8 cellular contexts compared by ENCODE assay signal in genomic region chr15:76330281-76330680, GRCh38. TPM values are rescaled to one million over a fixed set of nuclear protein-coding genes. Genes with fewer than 3 reads are reported as not detected.
DNase-seq lines count a peak whose midpoint lies in the region; ATAC-seq and TF ChIP-seq lines count a peak whose summit lies in the region.

No MANE protein-coding gene starts in this region.

- no peak for TF ChIP-seq POLR2A in tibial nerve (IDR thresholded peaks at IDR 0.05)

- no peaks in the 10 kb centered on the region for H3K9me3 Mint-ChIP-seq in activated naive CD4-positive, alpha-beta T cell treated with anti-CD3 and anti-CD28 coated beads for 36 hours
- no peaks in the 10 kb centered on the region for H3K9me3 Mint-ChIP-seq in activated T-helper 2 cell treated with anti-CD3 and anti-CD28 coated beads, Interferon-gamma antibody, Interleukin-2, Interleukin-4, amounts not matched to agents 10 μg/mL and 5 μg/mL and 100 μg/mL, durations not matched to agents 14 hours and 24 hours and 36 hours

- H3K27me3 ChIP-seq in HAP-1 (ENCODE audit: low read depth) (no peaks in the 10 kb centered on the region; the same call in 1 of the 2 replicates), tibial nerve (peaks cover 5 to 79% of the 10 kb centered on the region in 2 donors)

- H3K4me3 ChIP-seq in HAP-1 (no peak overlapping the region), tibial nerve (no peak overlapping the region)

- no peak overlapping the region for H3K27ac Mint-ChIP-seq in activated naive CD4-positive, alpha-beta T cell treated with anti-CD3 and anti-CD28 coated beads for 36 hours
- no peak overlapping the region for H3K27ac Mint-ChIP-seq in activated T-helper 2 cell treated with anti-CD3 and anti-CD28 coated beads, Interferon-gamma antibody, Interleukin-2, Interleukin-4, amounts not matched to agents 10 μg/mL and 5 μg/mL and 100 μg/mL, durations not matched to agents 14 hours and 24 hours and 36 hours

- intact Hi-C loops in left ventricle myocardium superior (cut with micrococcal nuclease), result no loop called here
- intact Hi-C loops in activated naive CD4-positive, alpha-beta T cell treated with anti-CD3 and anti-CD28 coated beads for 36 hours (cut with micrococcal nuclease), result loop anchor here (2.0 to 10.0 kb wide), 2 partner anchors 139 to 535 kb away; no protein-coding TSS in a partner anchor
- intact Hi-C loops in activated T-helper 2 cell treated with anti-CD3 and anti-CD28 coated beads, Interferon-gamma antibody, Interleukin-2, Interleukin-4, amounts not matched to agents 10 μg/mL and 5 μg/mL and 100 μg/mL, durations not matched to agents 14 hours and 24 hours and 36 hours (cut with micrococcal nuclease), result loop anchor here (5.0 kb wide), 1 partner anchor 138 kb away; no protein-coding TSS in a partner anchor

- 54 to 60% methylated on average over 4 of the region's 4 CpGs for WGBS in tibial nerve, 2 donors

- peak; percentile 67 for DNase-seq in ACHN
- DNase-seq in HAP-1 (ENCODE audit: low spot score in 2 of 2), result peak; percentile 78 to 85
- DNase-seq in SW 1271 (lab: John Stamatoyannopoulos, UW), result peak; percentile 29 to 57
- DNase-seq in left ventricle myocardium superior, result peak; percentile 43
- peak in 1 of 2 donors; percentile 55 for DNase-seq in tibial nerve (ENCODE audit: low spot score in 2 of 2)
- DNase-seq in activated naive CD4-positive, alpha-beta T cell treated with anti-CD3 and anti-CD28 coated beads for 36 hours, result no peak
- no peak for DNase-seq in activated T-helper 2 cell treated with anti-CD3 and anti-CD28 coated beads, Interferon-gamma antibody, Interleukin-2, Interleukin-4, amounts not matched to agents 10 μg/mL and 5 μg/mL and 100 μg/mL, durations not matched to agents 14 hours and 24 hours and 36 hours (ENCODE audit: low spot score)
- DNase-seq in activated naive CD4-positive, alpha-beta T cell (lab: John Stamatoyannopoulos, UW), result no peak

- CTCF ChIA-PET in activated naive CD4-positive, alpha-beta T cell treated with anti-CD3 and anti-CD28 coated beads for 36 hours (lab: Charles Lee), result interaction anchor here (1.2 to 1.7 kb wide), 2 partner anchors 88 to 140 kb away, joined by 3 to 4 read pairs; no protein-coding TSS in a partner anchor

- H3K27ac ChIP-seq in tibial nerve, result no peak overlapping the region

- peak; percentile 67 for ATAC-seq in left ventricle myocardium superior

- peaks cover 3% of the 10 kb centered on the region for H3K4me1 Mint-ChIP-seq in activated naive CD4-positive, alpha-beta T cell treated with anti-CD3 and anti-CD28 coated beads for 36 hours (ENCODE audit: low read depth)
- peaks cover 1% of the 10 kb centered on the region for H3K4me1 Mint-ChIP-seq in activated T-helper 2 cell treated with anti-CD3 and anti-CD28 coated beads, Interferon-gamma antibody, Interleukin-2, Interleukin-4, amounts not matched to agents 10 μg/mL and 5 μg/mL and 100 μg/mL, durations not matched to agents 14 hours and 24 hours and 36 hours (ENCODE audit: low read depth)

- H3K27me3 Mint-ChIP-seq in activated naive CD4-positive, alpha-beta T cell treated with anti-CD3 and anti-CD28 coated beads for 36 hours (ENCODE audit: low read depth), result peaks cover 55% of the 10 kb centered on the region
- peaks cover 46% of the 10 kb centered on the region for H3K27me3 Mint-ChIP-seq in activated T-helper 2 cell treated with anti-CD3 and anti-CD28 coated beads, Interferon-gamma antibody, Interleukin-2, Interleukin-4, amounts not matched to agents 10 μg/mL and 5 μg/mL and 100 μg/mL, durations not matched to agents 14 hours and 24 hours and 36 hours (ENCODE audit: low read depth)

- in situ Hi-C loops in ACHN (cut with HindIII; ENCODE audit: low pct_ligation_motif_present, low pct_unique_long_range_greater_than_20kb, low sequenced_read_pairs), result no loop called here
- in situ Hi-C loops in HAP-1 (cut with MboI; ENCODE audit: low sequenced_read_pairs), result loop anchor here (5.0 kb wide), 1 partner anchor 93 kb away; no protein-coding TSS in a partner anchor

- peak; percentile 29 to 45 (median 41) for TF ChIP-seq CTCF in tibial nerve (IDR thresholded peaks at IDR 0.05)

- H3K36me3 Mint-ChIP-seq in activated naive CD4-positive, alpha-beta T cell treated with anti-CD3 and anti-CD28 coated beads for 36 hours (ENCODE audit: low read depth), result no peaks in the 10 kb centered on the region
- no peaks in the 10 kb centered on the region for H3K36me3 Mint-ChIP-seq in activated T-helper 2 cell treated with anti-CD3 and anti-CD28 coated beads, Interferon-gamma antibody, Interleukin-2, Interleukin-4, amounts not matched to agents 10 μg/mL and 5 μg/mL and 100 μg/mL, durations not matched to agents 14 hours and 24 hours and 36 hours (ENCODE audit: low read depth)

- H3K4me3 Mint-ChIP-seq in activated naive CD4-positive, alpha-beta T cell treated with anti-CD3 and anti-CD28 coated beads for 36 hours, result no peak overlapping the region
- no peak overlapping the region for H3K4me3 Mint-ChIP-seq in activated T-helper 2 cell treated with anti-CD3 and anti-CD28 coated beads, Interferon-gamma antibody, Interleukin-2, Interleukin-4, amounts not matched to agents 10 μg/mL and 5 μg/mL and 100 μg/mL, durations not matched to agents 14 hours and 24 hours and 36 hours (ENCODE audit: low read depth)

- TF ChIP-seq EP300 in tibial nerve (IDR thresholded peaks at IDR 0.05), result no peak

- H3K9me3 ChIP-seq in HAP-1 (no peaks in the 10 kb centered on the region; the same call in 1 of the 2 replicates), tibial nerve (no peaks in the 10 kb centered on the region)

- no peaks in the 10 kb centered on the region for H3K36me3 ChIP-seq in HAP-1 (replicated peaks)
- no peaks in the 10 kb centered on the region for H3K36me3 ChIP-seq in tibial nerve

- H3K4me1 ChIP-seq in HAP-1, result peaks cover under 1% of the 10 kb centered on the region
- H3K4me1 ChIP-seq in tibial nerve, result peaks cover 0 to 3% (median 1%) of the 10 kb centered on the region in 4 donors

RNA-seq across cellular contexts. Expression of gene ISL2, which starts 6.3 kb away (rescaled TPM):
- not detected for total RNA-seq in left ventricle myocardium superior
- not detected for total RNA-seq in tibial nerve
- not detected for total RNA-seq in activated naive CD4-positive, alpha-beta T cell treated with anti-CD3 and anti-CD28 coated beads for 36 hours
- 1.4 and 1.8 TPM in 2 replicates for total RNA-seq in activated T-helper 2 cell treated with anti-CD3 and anti-CD28 coated beads, Interferon-gamma antibody, Interleukin-2, Interleukin-4, amounts not matched to agents 10 μg/mL and 5 μg/mL and 100 μg/mL, durations not matched to agents 14 hours and 24 hours and 36 hours

RNA-seq across cellular contexts. Expression of gene ETFA, which starts 19.0 kb away (rescaled TPM):
- total RNA-seq in left ventricle myocardium superior (497 TPM), tibial nerve (10 to 100 TPM; 59.2 to 96.9 (median 75.5) TPM)
- 100 to 1,000 TPM; 158 to 166 TPM for total RNA-seq in activated naive CD4-positive, alpha-beta T cell treated with anti-CD3 and anti-CD28 coated beads for 36 hours
- total RNA-seq in activated T-helper 2 cell treated with anti-CD3 and anti-CD28 coated beads, Interferon-gamma antibody, Interleukin-2, Interleukin-4, amounts not matched to agents 10 μg/mL and 5 μg/mL and 100 μg/mL, durations not matched to agents 14 hours and 24 hours and 36 hours, result 157 and 160 TPM in 2 replicates

Comparison
In these comparisons a context has a peak if more than half of its experiments do, and no peak if none do; other contexts are left out.
1. DNase-seq: peak in ACHN (single experiment), HAP-1 (2 of 2), SW 1271 (2 of 2) and left ventricle myocardium superior (single experiment); none in activated naive CD4-positive, alpha-beta T cell treated with anti-CD3 and anti-CD28 coated beads for 36 hours (single experiment), activated T-helper 2 cell treated with anti-CD3 and anti-CD28 coated beads, Interferon-gamma antibody, Interleukin-2, Interleukin-4, amounts not matched to agents 10 μg/mL and 5 μg/mL and 100 μg/mL, durations not matched to agents 14 hours and 24 hours and 36 hours (single experiment) and activated naive CD4-positive, alpha-beta T cell (0 of 4).